Comparison of ENCODE assay signal across 23 cellular contexts in the genomic region with DNA sequence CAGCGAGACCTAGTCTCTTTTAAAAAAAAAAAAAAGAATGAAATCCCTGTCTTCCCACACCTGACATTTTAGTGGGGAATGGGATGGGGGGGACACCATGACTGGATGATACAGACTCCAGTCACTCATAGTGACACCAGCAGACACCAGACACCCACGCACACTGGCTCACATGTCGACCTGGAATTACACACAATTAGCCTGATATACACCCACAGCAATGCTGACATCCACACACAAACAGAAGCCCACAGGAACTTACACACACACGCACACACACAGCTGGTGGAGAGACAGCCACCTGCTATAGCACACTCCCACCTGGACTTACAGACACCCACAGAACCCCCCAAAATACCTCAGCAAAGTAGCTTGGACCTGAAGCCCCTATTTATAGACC. TPM values are rescaled to one million over a fixed set of nuclear protein-coding genes. Genes with fewer than 3 reads are reported as not detected.
A peak's percentile ranks its signal among the peaks of the same experiment; 100 is the strongest.
DNase-seq lines count a peak whose midpoint lies in the region; ATAC-seq, FAIRE-seq and TF ChIP-seq lines count a peak whose summit lies in the region.
"Had no signal": no experiment of that assay in that cellular context is flagged by ENCODE, and none has a peak within 500 bp of the region (broad histone marks: within the 10 kb centered on the region; RNA-seq: fewer than 3 reads in every experiment).

No MANE protein-coding gene starts in this region.

- no peaks in the 10 kb centered on the region for H3K4me1 ChIP-seq in GM12878 (ENCODE audit: control insufficient read depth, insufficient read depth, low read length)

- no peak overlapping the region for H2AFZ ChIP-seq in GM12878 (ENCODE audit: control insufficient read depth, low read depth, low read length)

- ATAC-seq in activated CD8-positive, alpha-beta T cell treated with anti-CD3 and anti-CD28 coated beads for 36 hours = no peak
- ATAC-seq in activated CD8-positive, alpha-beta T cell treated with anti-CD3 and anti-CD28 coated beads, Interleukin-2, amount 10 ng/mL, durations not matched to agents 7 days and 5 days = no peak
- ATAC-seq in GM12878 = no peak
- ATAC-seq: Right ventricle myocardium inferior had no signal

- TF ChIP-seq RAD21 in GM12878 (IDR thresholded peaks at IDR 0.05; ENCODE audit: insufficient read depth, low read depth, low read length) = no peak

- CTCF ChIA-PET in activated CD8-positive, alpha-beta T cell treated with anti-CD3 and anti-CD28 coated beads for 36 hours (lab: Charles Lee) = no interaction called here
- CTCF ChIA-PET in activated CD8-positive, alpha-beta T cell treated with anti-CD3 and anti-CD28 coated beads, Interleukin-2, amount 10 ng/mL, durations not matched to agents 7 days and 5 days (lab: Charles Lee) = interaction anchor here (0.7 kb wide), 1 partner anchor 204 kb away, joined by 3 read pairs; the partner anchor contains the start of gene MISP3
- CTCF ChIA-PET in GM12878 (lab: Yijun Ruan, JAX) = interaction anchor here (0.6 kb wide), 1 partner anchor 598 kb away, joined by 3 read pairs; no protein-coding TSS in a partner anchor

- no TSS peak for BruUV-seq in GM12878 (replicated peaks; lab: Mats Ljungman, UMichigan)

- H3K4me3 ChIP-seq in GM12878 = no peak overlapping the region
- H3K4me3 ChIP-seq: MG63, SJCRH30 had no signal

- POLR2A ChIA-PET in activated CD8-positive, alpha-beta T cell treated with anti-CD3 and anti-CD28 coated beads for 36 hours (lab: Charles Lee) = interaction anchor here (0.5 to 1.1 kb wide), 2 partner anchors 95 to 134 kb away, joined by 3 read pairs; partner anchors contain the start of gene C19orf53
- POLR2A ChIA-PET in activated CD8-positive, alpha-beta T cell treated with anti-CD3 and anti-CD28 coated beads, Interleukin-2, amount 10 ng/mL, durations not matched to agents 7 days and 5 days (lab: Charles Lee) = interaction anchor here (0.9 kb wide), 1 partner anchor 507 kb away, joined by 3 read pairs; no protein-coding TSS in a partner anchor
- POLR2A ChIA-PET in GM12878 (lab: Charles Lee) = interaction anchor here (0.5 kb wide), 1 partner anchor 210 kb away, joined by 4 read pairs; no protein-coding TSS in a partner anchor

- no peak overlapping the region for H3K27ac ChIP-seq in GM12878 (ENCODE audit: control insufficient read depth, insufficient read depth)
- H3K27ac ChIP-seq: 22Rv1, HL-60, SJCRH30 had no signal

- no peak for TF ChIP-seq POLR2A in GM12878 (IDR thresholded peaks at IDR 0.05; ENCODE audit: low read depth, low read length)

- RAD21 ChIA-PET in GM12878 (lab: Charles Lee; ENCODE audit: unreplicated experiment) = interaction anchor here (0.7 kb wide), 1 partner anchor 147 kb away, joined by 3 read pairs; no protein-coding TSS in a partner anchor

- peaks cover 33% of the 10 kb centered on the region for H3K4me1 Mint-ChIP-seq in activated CD8-positive, alpha-beta T cell treated with anti-CD3 and anti-CD28 coated beads for 36 hours (ENCODE audit: low read depth)
- peaks cover 24% of the 10 kb centered on the region for H3K4me1 Mint-ChIP-seq in activated CD8-positive, alpha-beta T cell treated with anti-CD3 and anti-CD28 coated beads, Interleukin-2, amount 10 ng/mL, durations not matched to agents 7 days and 5 days (ENCODE audit: low read depth)
- peaks cover 64% of the 10 kb centered on the region for H3K4me1 Mint-ChIP-seq in nephron

- H3K79me2 ChIP-seq in GM12878 (ENCODE audit: control insufficient read depth, insufficient read depth, low read length) = no peaks in the 10 kb centered on the region

- no peak for TF ChIP-seq CTCF in activated CD8-positive, alpha-beta T cell treated with anti-CD3 and anti-CD28 coated beads for 36 hours (IDR thresholded peaks at IDR 0.05)
- TF ChIP-seq CTCF in GM12878 (IDR thresholded peaks at IDR 0.05 in 2 of 3, conservative IDR thresholded peaks at IDR 0.05 in 1 of 3; ENCODE audit: control insufficient read depth in 2 of 3, extremely low read depth in 1 of 3, insufficient read depth in 1 of 3, low read depth in 3 of 3, low read length in 3 of 3) (no peak), nephron (IDR thresholded peaks at IDR 0.05; ENCODE audit: unreplicated experiment in 3 of 3) (no peak)

- no peak overlapping the region for H3K9ac ChIP-seq in GM12878 (ENCODE audit: control insufficient read depth, insufficient read depth, low read length)

- H3K4me3 Mint-ChIP-seq in activated CD8-positive, alpha-beta T cell treated with anti-CD3 and anti-CD28 coated beads for 36 hours = no peak overlapping the region
- no peak overlapping the region for H3K4me3 Mint-ChIP-seq in activated CD8-positive, alpha-beta T cell treated with anti-CD3 and anti-CD28 coated beads, Interleukin-2, amount 10 ng/mL, durations not matched to agents 7 days and 5 days
- peak overlapping the region; percentile 12 to 82 (median 75) for H3K4me3 Mint-ChIP-seq in nephron
- H3K4me3 Mint-ChIP-seq: CD4-positive, CD25-positive, alpha-beta regulatory T cell had no signal

- no peaks in the 10 kb centered on the region for H3K36me3 Mint-ChIP-seq in activated CD8-positive, alpha-beta T cell treated with anti-CD3 and anti-CD28 coated beads for 36 hours (ENCODE audit: low read depth)
- no peaks in the 10 kb centered on the region for H3K36me3 Mint-ChIP-seq in activated CD8-positive, alpha-beta T cell treated with anti-CD3 and anti-CD28 coated beads, Interleukin-2, amount 10 ng/mL, durations not matched to agents 7 days and 5 days (ENCODE audit: low read depth)
- no peaks in the 10 kb centered on the region for H3K36me3 Mint-ChIP-seq in nephron (ENCODE audit: low read depth)
- H3K36me3 Mint-ChIP-seq: CD4-positive, CD25-positive, alpha-beta regulatory T cell had no signal

- no peak for FAIRE-seq in GM12878 (lab: Jason Lieb, UNC)
- no peak for FAIRE-seq in RCC 7860 (lab: Jason Lieb, UNC)

- no peak for TF ChIP-seq EP300 in GM12878 (IDR thresholded peaks at IDR 0.05; ENCODE audit: borderline replicate concordance in 1 of 2, control insufficient read depth in 1 of 2, low read depth in 2 of 2, low read length in 2 of 2)

- H3K9me3 ChIP-seq in GM12878 (replicated peaks; ENCODE audit: control insufficient read depth, insufficient read depth, low read length) = no peaks in the 10 kb centered on the region; the same call in 2 of the 3 replicates
- H3K9me3 ChIP-seq: MG63, SJCRH30 had no signal

- SMC1A ChIA-PET in GM12878 (lab: Charles Lee; ENCODE audit: uncharacterized antibody, unreplicated experiment) = no interaction called here

- no peaks in the 10 kb centered on the region for H4K20me1 ChIP-seq in GM12878 (ENCODE audit: control insufficient read depth, insufficient read depth)

- 46% methylated on average over 4 of the region's 4 CpGs for WGBS in GM12878 (ENCODE audit: insufficient coverage, insufficient replicate concordance, low lambda C conversion rate, missing lambda C conversion rate)

- peaks cover 33% of the 10 kb centered on the region for H3K27me3 Mint-ChIP-seq in activated CD8-positive, alpha-beta T cell treated with anti-CD3 and anti-CD28 coated beads for 36 hours
- H3K27me3 Mint-ChIP-seq in activated CD8-positive, alpha-beta T cell treated with anti-CD3 and anti-CD28 coated beads, Interleukin-2, amount 10 ng/mL, durations not matched to agents 7 days and 5 days (ENCODE audit: low read depth) = peaks cover 22% of the 10 kb centered on the region
- H3K27me3 Mint-ChIP-seq in nephron (ENCODE audit: low read depth) = peaks cover 5% of the 10 kb centered on the region

- intact Hi-C loops in activated CD8-positive, alpha-beta T cell treated with anti-CD3 and anti-CD28 coated beads for 36 hours (cut with micrococcal nuclease) = loop anchor here (10.0 kb wide), 1 partner anchor 274 kb away; no protein-coding TSS in a partner anchor
- intact Hi-C loops in GM12878 (cut with micrococcal nuclease; ENCODE audit: unreplicated experiment) = no loop called here

- H3K9me3 Mint-ChIP-seq in activated CD8-positive, alpha-beta T cell treated with anti-CD3 and anti-CD28 coated beads for 36 hours = no peaks in the 10 kb centered on the region
- H3K9me3 Mint-ChIP-seq in activated CD8-positive, alpha-beta T cell treated with anti-CD3 and anti-CD28 coated beads, Interleukin-2, amount 10 ng/mL, durations not matched to agents 7 days and 5 days (ENCODE audit: insufficient read depth) = no peaks in the 10 kb centered on the region
- H3K9me3 Mint-ChIP-seq in nephron = no peaks in the 10 kb centered on the region

- H3K36me3 ChIP-seq in GM12878 (ENCODE audit: control insufficient read depth in 2 of 2, insufficient read depth in 2 of 2, low read length in 1 of 2) = no peaks in the 10 kb centered on the region
- H3K36me3 ChIP-seq: MG63, SJCRH30 had no signal

- peaks cover 0 to 1% of the 10 kb centered on the region in 2 experiments; a peak in 2 of 4 replicates for H3K27me3 ChIP-seq in GM12878 (replicated peaks in 1 of 2; ENCODE audit: control insufficient read depth in 2 of 2, insufficient read depth in 2 of 2, low read length in 1 of 2)
- H3K27me3 ChIP-seq: MG63, SJCRH30 had no signal

- no peak overlapping the region for H3K27ac Mint-ChIP-seq in activated CD8-positive, alpha-beta T cell treated with anti-CD3 and anti-CD28 coated beads for 36 hours
- H3K27ac Mint-ChIP-seq in activated CD8-positive, alpha-beta T cell treated with anti-CD3 and anti-CD28 coated beads, Interleukin-2, amount 10 ng/mL, durations not matched to agents 7 days and 5 days = no peak overlapping the region
- peak overlapping the region in 2 of 3 experiments; percentile 70 to 96 for H3K27ac Mint-ChIP-seq in nephron
- H3K27ac Mint-ChIP-seq: CD4-positive, CD25-positive, alpha-beta regulatory T cell had no signal

- no peak overlapping the region for H3K4me2 ChIP-seq in GM12878 (ENCODE audit: control insufficient read depth, insufficient read depth)

- in situ Hi-C loops in GM12878 (cut with MboI) = no loop called here

- DNase-seq in activated CD8-positive, alpha-beta T cell treated with anti-CD3 and anti-CD28 coated beads for 36 hours = peak; percentile 40
- no peak for DNase-seq in activated CD8-positive, alpha-beta T cell treated with anti-CD3 and anti-CD28 coated beads, Interleukin-2, amount 10 ng/mL, durations not matched to agents 7 days and 5 days
- DNase-seq in GM12878 (ENCODE audit: low read depth, low spot score) (no peak), RPMI8226 (no peak), 8988T (no peak), RCC 7860 (ENCODE audit: low spot score) (no peak)
- DNase-seq: CD4-positive, CD25-positive, alpha-beta regulatory T cell; DMS153; GOT3; HCEC 1CT; Kasumi-1; MG63; NCI-H1105 treated with DMSO at 0.1 percent for 48 hours; NCI-H146; NCI-H1930; NCI-H2107; NCI-H524; NCI-H774; SJCRH30 had no signal

RNA-seq across cellular contexts. Expression of gene NANOS3, which starts 8.3 kb away (rescaled TPM):
- total RNA-seq in activated CD8-positive, alpha-beta T cell treated with anti-CD3 and anti-CD28 coated beads for 36 hours = 1 to 10 TPM in 1 of 2 experiments, under 1 TPM in 1; 0.56 to 1.3 TPM
- under 1 TPM; 0.60 to 0.90 TPM for total RNA-seq in activated CD8-positive, alpha-beta T cell treated with anti-CD3 and anti-CD28 coated beads, Interleukin-2, amount 10 ng/mL, durations not matched to agents 7 days and 5 days
- 3.9 and 5.7 TPM in 2 replicates for total RNA-seq in GM12878 (2013; cell fraction: nucleolus; rRNA removed)
- total RNA-seq in GM12878 (2014; rRNA removed) = 0.54 and 1.5 TPM in 2 replicates
- 1.5 and 1.6 TPM in 2 replicates for total RNA-seq in GM12878 (2014; rRNA removed; fragmentation: Illumina TruSeq; extraction: Trizol)
- total RNA-seq in GM12878 (2021) = 1.5 and 1.7 TPM in 2 replicates
- not detected for polyA plus RNA-seq in GM12878 (2011; ENCODE audit: low read depth)
- 0.24 and 0.69 TPM in 2 replicates for polyA plus RNA-seq in GM12878 (2011; rRNA removed)
- 1.4 and 1.5 TPM in 2 replicates for polyA plus RNA-seq in GM12878 (2011; cell fraction: cytosol; rRNA removed)
- polyA plus RNA-seq in GM12878 (2011; cell fraction: nucleus; rRNA removed) = 2.5 and 2.7 TPM in 2 replicates
- 0.94 and 1.0 TPM in 2 replicates for polyA plus RNA-seq in GM12878 (2012)
- polyA plus RNA-seq in GM12878 (2014; fragmentation: Illumina TruSeq; extraction: Trizol) = 1.00 TPM in 1 of 2 replicates, not detected in the other
- polyA plus RNA-seq in GM12878 (2014; fragmentation: Nextera tagmentation; extraction: Ambion mirVana) = under 1 TPM; 0.31 to 0.80 TPM
- 0.81 and 2.3 TPM in 2 replicates for polyA plus RNA-seq in GM12878 (2014; rRNA removed)
- polyA plus RNA-seq in GM12878 (2016; fragmentation: Nextera tagmentation; extraction: Ambion mirVana) = under 1 TPM; 0.53 to 0.62 TPM
- polyA minus RNA-seq in GM12878 (2011; rRNA and poly(A)+ RNA removed) = 0.82 TPM in 1 of 2 replicates, not detected in the other
- polyA minus RNA-seq in GM12878 (2011; cell fraction: cytosol; rRNA and poly(A)+ RNA removed) = not detected in 2 replicates
- 1.6 TPM in 1 of 2 replicates, not detected in the other for polyA minus RNA-seq in GM12878 (2011; cell fraction: nucleus; rRNA and poly(A)+ RNA removed)
- total RNA-seq: CD4-positive, CD25-positive, alpha-beta regulatory T cell had no signal
- polyA plus RNA-seq: CD4-positive, CD25-positive, alpha-beta regulatory T cell had no signal

RNA-seq across cellular contexts. Expression of gene BRME1, which starts 37.3 kb away (rescaled TPM):
- 1 to 10 TPM; 3.6 to 5.2 TPM for total RNA-seq in activated CD8-positive, alpha-beta T cell treated with anti-CD3 and anti-CD28 coated beads for 36 hours
- total RNA-seq in activated CD8-positive, alpha-beta T cell treated with anti-CD3 and anti-CD28 coated beads, Interleukin-2, amount 10 ng/mL, durations not matched to agents 7 days and 5 days = 1 to 10 TPM; 4.2 to 5.0 TPM
- total RNA-seq in GM12878 (2013; cell fraction: nucleolus; rRNA removed) = 4.1 and 4.8 TPM in 2 replicates
- 0.33 and 1.4 TPM in 2 replicates for total RNA-seq in GM12878 (2014; rRNA removed)
- total RNA-seq in GM12878 (2014; rRNA removed; fragmentation: Illumina TruSeq; extraction: Trizol) = 0.41 and 0.72 TPM in 2 replicates
- 0.72 and 1.9 TPM in 2 replicates for total RNA-seq in GM12878 (2021)
- 0.79 TPM for polyA plus RNA-seq in GM12878 (2011; ENCODE audit: low read depth)
- polyA plus RNA-seq in GM12878 (2011; rRNA removed) = 1.6 and 2.2 TPM in 2 replicates
- 3.9 and 4.8 TPM in 2 replicates for polyA plus RNA-seq in GM12878 (2011; cell fraction: cytosol; rRNA removed)
- polyA plus RNA-seq in GM12878 (2011; cell fraction: nucleus; rRNA removed) = 13.6 and 16.7 TPM in 2 replicates
- 0.43 and 0.52 TPM in 2 replicates for polyA plus RNA-seq in GM12878 (2012)
- 0.47 and 0.67 TPM in 2 replicates for polyA plus RNA-seq in GM12878 (2014; fragmentation: Illumina TruSeq; extraction: Trizol)
- polyA plus RNA-seq in GM12878 (2014; fragmentation: Nextera tagmentation; extraction: Ambion mirVana) = under 1 TPM in 1 of 2 experiments, not detected in 1; 0.07 TPM
- polyA plus RNA-seq in GM12878 (2014; rRNA removed) = 1.0 and 1.9 TPM in 2 replicates
- 1 to 10 TPM in 1 of 2 experiments, under 1 TPM in 1; 0.28 to 1.1 TPM for polyA plus RNA-seq in GM12878 (2016; fragmentation: Nextera tagmentation; extraction: Ambion mirVana)
- polyA minus RNA-seq in GM12878 (2011; rRNA and poly(A)+ RNA removed) = 0.95 and 2.1 TPM in 2 replicates
- 0.80 and 2.9 TPM in 2 replicates for polyA minus RNA-seq in GM12878 (2011; cell fraction: cytosol; rRNA and poly(A)+ RNA removed)
- polyA minus RNA-seq in GM12878 (2011; cell fraction: nucleus; rRNA and poly(A)+ RNA removed) = 1.7 and 5.8 TPM in 2 replicates

RNA-seq across cellular contexts. Expression of gene CC2D1A, which starts 37.3 kb away (rescaled TPM):
- 10 to 100 TPM; 22.4 to 23.8 TPM for total RNA-seq in activated CD8-positive, alpha-beta T cell treated with anti-CD3 and anti-CD28 coated beads for 36 hours
- total RNA-seq in activated CD8-positive, alpha-beta T cell treated with anti-CD3 and anti-CD28 coated beads, Interleukin-2, amount 10 ng/mL, durations not matched to agents 7 days and 5 days = 10 to 100 TPM; 27.8 to 28.9 TPM
- total RNA-seq in GM12878 (2013; cell fraction: nucleolus; rRNA removed) = 27.1 and 32.2 TPM in 2 replicates
- total RNA-seq in GM12878 (2014; rRNA removed) (13.2 and 17.3 TPM in 2 replicates), GM12878 (2014; rRNA removed; fragmentation: Illumina TruSeq; extraction: Trizol) (9.0 and 10.2 TPM in 2 replicates), GM12878 (2021) (32.7 and 36.1 TPM in 2 replicates)
- polyA plus RNA-seq in GM12878 (2011; ENCODE audit: low read depth) = 5.8 TPM
- polyA plus RNA-seq in GM12878 (2011; rRNA removed) (7.4 and 11.9 TPM in 2 replicates), GM12878 (2014; fragmentation: Illumina TruSeq; extraction: Trizol) (7.3 and 14.8 TPM in 2 replicates), GM12878 (2014; fragmentation: Nextera tagmentation; extraction: Ambion mirVana) (1 to 10 TPM in 1 of 2 experiments, under 1 TPM in 1; 0.13 to 1.0 TPM), GM12878 (2014; rRNA removed) (24.9 and 28.0 TPM in 2 replicates), GM12878 (2016; fragmentation: Nextera tagmentation; extraction: Ambion mirVana) (10 to 100 TPM; 18.6 to 22.5 TPM)
- polyA plus RNA-seq in GM12878 (2011; cell fraction: cytosol; rRNA removed) = 8.9 and 12.7 TPM in 2 replicates
- polyA plus RNA-seq in GM12878 (2011; cell fraction: nucleus; rRNA removed) = 55.0 and 65.9 TPM in 2 replicates
- polyA plus RNA-seq in GM12878 (2012) = 16.1 and 18.9 TPM in 2 replicates
- 10.2 and 16.0 TPM in 2 replicates for polyA minus RNA-seq in GM12878 (2011; rRNA and poly(A)+ RNA removed)
- 7.2 and 8.3 TPM in 2 replicates for polyA minus RNA-seq in GM12878 (2011; cell fraction: cytosol; rRNA and poly(A)+ RNA removed)
- polyA minus RNA-seq in GM12878 (2011; cell fraction: nucleus; rRNA and poly(A)+ RNA removed) = 7.7 and 18.8 TPM in 2 replicates

Comparison
In these comparisons a context has a peak if more than half of its experiments do, and no peak if none do; other contexts are left out.
1. H3K27ac Mint-ChIP-seq: peak in nephron (2 of 3); none in activated CD8-positive, alpha-beta T cell treated with anti-CD3 and anti-CD28 coated beads for 36 hours (single experiment) and activated CD8-positive, alpha-beta T cell treated with anti-CD3 and anti-CD28 coated beads, Interleukin-2, amount 10 ng/mL, durations not matched to agents 7 days and 5 days (single experiment).
2. H3K4me3 Mint-ChIP-seq: peak in nephron (3 of 3); none in activated CD8-positive, alpha-beta T cell treated with anti-CD3 and anti-CD28 coated beads for 36 hours (single experiment) and activated CD8-positive, alpha-beta T cell treated with anti-CD3 and anti-CD28 coated beads, Interleukin-2, amount 10 ng/mL, durations not matched to agents 7 days and 5 days (single experiment).